ENCODE assay signal across 7 cellular contexts in genomic region chr17:16491131-16491702, GRCh38. TPM values are rescaled to one million over a fixed set of nuclear protein-coding genes. Genes with fewer than 3 reads are reported as not detected.
A peak's percentile ranks its signal among the peaks of the same experiment; 100 is the strongest.
DNase-seq lines count a peak whose midpoint lies in the region; ATAC-seq and TF ChIP-seq lines count a peak whose summit lies in the region.

No MANE protein-coding gene starts in this region.

- H3K27me3 ChIP-seq in MG63 = no peaks in the 10 kb centered on the region

- no peak for DNase-seq in HFFc6
- peak; percentile 7 for DNase-seq in T-helper 9 cell
- DNase-seq in fibroblast of the aortic adventitia (ENCODE audit: low read depth) = no peak
- peak; percentile 64 for DNase-seq in retina
- DNase-seq in DMS 273 (lab: John Stamatoyannopoulos, UW; ENCODE audit: unreplicated experiment) = no peak
- no peak for DNase-seq in MG63

- no peaks in the 10 kb centered on the region for H3K9me3 ChIP-seq in MG63

- peak overlapping the region; percentile 65 for H3K4me3 Mint-ChIP-seq in HFFc6

- no peak for ATAC-seq in GM19351 (IDR thresholded peaks at IDR 0.05; ENCODE audit: unreplicated experiment)

- H3K4me3 ChIP-seq in fibroblast of the aortic adventitia (ENCODE audit: low read depth, low read length) (peak overlapping the region; percentile 66), MG63 (no peak overlapping the region)

- no peaks in the 10 kb centered on the region for H3K9me3 Mint-ChIP-seq in HFFc6

- no peak for TF ChIP-seq CTCF in HFFc6 (IDR thresholded peaks at IDR 0.05)
- no peak for TF ChIP-seq CTCF in fibroblast of the aortic adventitia (IDR thresholded peaks at IDR 0.05; ENCODE audit: insufficient read depth, low read length)

- peaks cover 8% of the 10 kb centered on the region for H3K4me1 Mint-ChIP-seq in HFFc6 (ENCODE audit: low read depth)

- no peak overlapping the region for H3K27ac Mint-ChIP-seq in HFFc6

- H3K36me3 Mint-ChIP-seq in HFFc6 (ENCODE audit: low read depth) = no peaks in the 10 kb centered on the region

- no peaks in the 10 kb centered on the region for H3K36me3 ChIP-seq in MG63

- H3K27me3 Mint-ChIP-seq in HFFc6 (ENCODE audit: insufficient read depth) = peaks cover 25% of the 10 kb centered on the region

RNA-seq across cellular contexts. Expression of gene LRRC75A, which starts 0.8 kb away (rescaled TPM):
- under 1 TPM; 0.14 to 0.57 (median 0.27) TPM for total RNA-seq in HFFc6 (2021; fragmentation: NEBNext Ultra II Directional; extraction: Animal tissue kit (Norgen Biotek cat#: 25700))
- total RNA-seq in fibroblast of the aortic adventitia (ENCODE audit: low replicate concordance) = 3.6 and 6.1 TPM in 2 replicates
- 0.03 TPM in 1 of 2 replicates, not detected in the other for total RNA-seq in MG63 (2014; rRNA removed; shearing (Covaris generic); ENCODE audit: low replicate concordance)

Comparison
In these comparisons a context has a peak if more than half of its experiments do, and no peak if none do; other contexts are left out.
1. DNase-seq: peak in T-helper 9 cell (single experiment) and retina (single experiment); none in HFFc6 (single experiment), fibroblast of the aortic adventitia (single experiment), DMS 273 (single experiment) and MG63 (single experiment).